Comparison of ENCODE assay signal across 25 cellular contexts in the genomic region with DNA sequence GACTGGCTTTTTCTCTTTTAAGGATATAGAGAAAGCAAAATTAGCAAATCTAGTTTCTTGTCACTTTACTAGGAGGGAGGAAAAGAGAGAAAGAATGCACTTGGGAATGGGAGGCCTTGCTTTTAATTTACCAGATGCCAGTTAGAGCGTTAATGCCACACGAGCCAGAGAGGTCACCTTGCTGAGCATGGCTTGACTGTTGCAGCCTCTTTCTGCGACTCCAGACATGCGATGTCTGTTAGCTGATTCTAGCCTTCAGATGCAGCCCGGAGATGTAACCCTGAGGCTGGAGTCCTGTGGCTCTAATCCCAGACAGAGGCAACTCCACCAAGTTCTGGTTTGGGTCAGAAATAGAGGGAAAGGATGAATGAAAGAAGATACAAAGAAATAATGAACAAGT.
A peak's percentile ranks its signal among the peaks of the same experiment; 100 is the strongest.
DNase-seq lines count a peak whose midpoint lies in the region; ATAC-seq, FAIRE-seq and TF ChIP-seq lines count a peak whose summit lies in the region.
"Had no signal": no experiment of that assay in that cellular context is flagged by ENCODE, and none has a peak within 500 bp of the region (broad histone marks: within the 10 kb centered on the region; RNA-seq: fewer than 3 reads in every experiment).

No MANE protein-coding gene starts in this region.

- H3K9ac ChIP-seq in keratinocyte (ENCODE audit: control insufficient read depth, extremely low read depth, insufficient read depth, low read length) (no peak overlapping the region), skeletal muscle tissue (ENCODE audit: low read depth in 1 of 3, low read length in 3 of 3) (peak overlapping the region in 1 of 3 donors; percentile 65)

- peaks cover 43% of the 10 kb centered on the region for H3K79me2 ChIP-seq in keratinocyte (ENCODE audit: control insufficient read depth, insufficient read depth, low read length)

- H3K9me3 Mint-ChIP-seq in WTC11 (no peaks in the 10 kb centered on the region), Caco-2 (ENCODE audit: unreplicated experiment) (no peaks in the 10 kb centered on the region)
- H3K9me3 Mint-ChIP-seq: activated CD4-positive, alpha-beta memory T cell treated with anti-CD3 and anti-CD28 coated beads, Interleukin-2, amount 10 ng/mL, durations not matched to agents 7 days and 5 days; naive thymus-derived CD8-positive, alpha-beta T cell had no signal

- H3K9me1 ChIP-seq in keratinocyte (ENCODE audit: control insufficient read depth, extremely low read depth, insufficient read depth, low read length): no peaks in the 10 kb centered on the region

- peaks cover 38% of the 10 kb centered on the region for H3K4me1 ChIP-seq in keratinocyte (ENCODE audit: control insufficient read depth, extremely low read depth, insufficient read depth, low read length)
- peaks cover 27 to 50% (median 48%) of the 10 kb centered on the region in 3 donors for H3K4me1 ChIP-seq in skeletal muscle tissue (ENCODE audit: control insufficient read depth in 3 of 3, insufficient read depth in 3 of 3, low read length in 3 of 3)
- H3K4me1 ChIP-seq in Caco-2: no peaks in the 10 kb centered on the region

- CTCF ChIA-PET in WTC11 (lab: Charles Lee) (no interaction called here), Caco-2 (lab: Charles Lee) (no interaction called here)

- no peak overlapping the region for H2AFZ ChIP-seq in keratinocyte (ENCODE audit: control insufficient read depth, low read length)

- H3K36me3 ChIP-seq in keratinocyte (ENCODE audit: control insufficient read depth in 2 of 2, extremely low read depth in 1 of 2, insufficient read depth in 2 of 2, low read length in 2 of 2) (peaks cover 36 to 38% of the 10 kb centered on the region in 2 experiments), skeletal muscle tissue (ENCODE audit: control insufficient read depth in 3 of 3, insufficient read depth in 3 of 3, low read length in 3 of 3) (peaks cover 5 to 24% (median 12%) of the 10 kb centered on the region in 3 donors), Caco-2 (ENCODE audit: control insufficient read depth, insufficient read depth, low read length) (0 out of 2 replicates have a peak, but pooled peaks cover 1% of the 10 kb centered on the region)
- H3K36me3 ChIP-seq: ovary had no signal

- POLR2A ChIA-PET in WTC11 (lab: Charles Lee) (no interaction called here), Caco-2 (lab: Charles Lee) (no interaction called here)

- dilution Hi-C loops in keratinocyte (cut with MboI; ENCODE audit: extremely low pct_ligation_motif_present, low sequenced_read_pairs): no loop called here

- FAIRE-seq in keratinocyte (lab: Jason Lieb, UNC): no peak
- FAIRE-seq: TTC549 had no signal

- H3K4me2 ChIP-seq in keratinocyte (ENCODE audit: control insufficient read depth, extremely low read depth, insufficient read depth, low read depth, low read length): no peak overlapping the region

- H3K27me3 Mint-ChIP-seq in WTC11 (ENCODE audit: low read depth) (no peaks in the 10 kb centered on the region), Caco-2 (ENCODE audit: insufficient read depth, unreplicated experiment) (no peaks in the 10 kb centered on the region)
- H3K27me3 Mint-ChIP-seq: activated naive CD8-positive, alpha-beta T cell; CD4-positive, CD25-positive, alpha-beta regulatory T cell; naive thymus-derived CD8-positive, alpha-beta T cell had no signal

- H3K4me3 Mint-ChIP-seq in WTC11 (no peak overlapping the region), Caco-2 (ENCODE audit: unreplicated experiment) (no peak overlapping the region)
- H3K4me3 Mint-ChIP-seq: activated CD4-positive, alpha-beta memory T cell treated with anti-CD3 and anti-CD28 coated beads, Interleukin-2, amount 10 ng/mL, durations not matched to agents 7 days and 5 days; activated naive CD8-positive, alpha-beta T cell; CD4-positive, CD25-positive, alpha-beta regulatory T cell; naive thymus-derived CD8-positive, alpha-beta T cell had no signal

- H3K27me3 ChIP-seq in keratinocyte (ENCODE audit: control insufficient read depth, extremely low read depth, insufficient read depth, low read length): no peaks in the 10 kb centered on the region
- H3K27me3 ChIP-seq in skeletal muscle tissue (ENCODE audit: control insufficient read depth in 3 of 3, insufficient read depth in 3 of 3, low read length in 3 of 3): no peaks in the 10 kb centered on the region
- no peaks in the 10 kb centered on the region for H3K27me3 ChIP-seq in Caco-2 (replicated peaks; ENCODE audit: control insufficient read depth, insufficient read depth, low read length)
- H3K27me3 ChIP-seq: ovary had no signal

- intact Hi-C loops in Caco-2 (cut with micrococcal nuclease; ENCODE audit: unreplicated experiment): no loop called here

- H3K36me3 Mint-ChIP-seq in WTC11: peaks cover 23% of the 10 kb centered on the region
- peaks cover 30% of the 10 kb centered on the region for H3K36me3 Mint-ChIP-seq in Caco-2 (ENCODE audit: insufficient read depth, unreplicated experiment)
- H3K36me3 Mint-ChIP-seq: activated naive CD8-positive, alpha-beta T cell; CD4-positive, CD25-positive, alpha-beta regulatory T cell; naive thymus-derived CD8-positive, alpha-beta T cell had no signal

- no peak overlapping the region for H3K4me3 ChIP-seq in keratinocyte (ENCODE audit: control insufficient read depth in 2 of 3, extremely low read depth in 1 of 3, insufficient read depth in 2 of 3, low read depth in 1 of 3, low read length in 3 of 3)
- H3K4me3 ChIP-seq in skeletal muscle tissue (ENCODE audit: low read length in 3 of 3): no peak overlapping the region
- H3K4me3 ChIP-seq in Caco-2 (ENCODE audit: low read depth, low read length): no peak overlapping the region
- H3K4me3 ChIP-seq: K562, ovary, SK-N-MC had no signal

- DNase-seq in DMS 273 (lab: John Stamatoyannopoulos, UW; ENCODE audit: unreplicated experiment) (peak; percentile 32), DMS 273 treated with DMSO at 0.1 percent for 48 hours (lab: John Stamatoyannopoulos, UW) (no peak), WTC11 (ENCODE audit: low spot score) (no peak), keratinocyte (ENCODE audit: low read depth, low spot score) (no peak), Caco-2 (no peak)
- no peak for DNase-seq in stimulated activated CD4-positive, alpha-beta T cell treated with anti-CD3 and anti-CD28 coated beads, Interleukin-4, amount 100 ng/mL, for 4 hours
- DNase-seq: activated CD4-positive, alpha-beta memory T cell treated with anti-CD3 and anti-CD28 coated beads, Interleukin-2, amount 10 ng/mL, durations not matched to agents 7 days and 5 days; activated CD4-positive, alpha-beta T cell treated with anti-CD3 and anti-CD28 coated beads for 1 hour; anterior cingulate cortex; CD4-positive, CD25-positive, alpha-beta regulatory T cell; H7; naive thymus-derived CD8-positive, alpha-beta T cell; NCI-H1105; NCI-H2081; NCI-H748 treated with DMSO at 0.1 percent for 48 hours; ovary; RPMI8226; stimulated activated CD4-positive, alpha-beta T cell treated with anti-CD3 and anti-CD28 coated beads, Interleukin-2, amount 100 ng/mL, for 24 hours had no signal

- TF ChIP-seq CTCF in WTC11 (IDR thresholded peaks at IDR 0.05) (no peak), keratinocyte (optimal IDR thresholded peaks at IDR 0.05 in 1 of 3, IDR thresholded peaks at IDR 0.05 in 1 of 3, conservative IDR thresholded peaks at IDR 0.05 in 1 of 3; ENCODE audit: extremely low read depth in 1 of 3, insufficient read depth in 2 of 3, low read length in 3 of 3) (no peak), Caco-2 (IDR thresholded peaks at IDR 0.05; ENCODE audit: insufficient read depth in 1 of 2, low read depth in 1 of 2, low read length in 1 of 2, severe bottlenecking in 1 of 2, unreplicated experiment in 1 of 2) (no peak)

- H3K27ac Mint-ChIP-seq in WTC11 (peak overlapping the region; percentile 9), Caco-2 (ENCODE audit: unreplicated experiment) (no peak overlapping the region)
- H3K27ac Mint-ChIP-seq: activated CD4-positive, alpha-beta memory T cell treated with anti-CD3 and anti-CD28 coated beads, Interleukin-2, amount 10 ng/mL, durations not matched to agents 7 days and 5 days; activated naive CD8-positive, alpha-beta T cell; CD4-positive, CD25-positive, alpha-beta regulatory T cell; naive thymus-derived CD8-positive, alpha-beta T cell had no signal

- no peaks in the 10 kb centered on the region for H4K20me1 ChIP-seq in keratinocyte (ENCODE audit: control insufficient read depth, extremely low read depth, insufficient read depth, low read length)

- ATAC-seq in WTC11 (no peak), GM21529 (IDR thresholded peaks at IDR 0.05; ENCODE audit: unreplicated experiment) (no peak)
- ATAC-seq: K562; naive thymus-derived CD8-positive, alpha-beta T cell had no signal

- H3K27ac ChIP-seq in keratinocyte (ENCODE audit: control insufficient read depth, insufficient read depth, low read length) (peak overlapping the region; percentile 22), skeletal muscle tissue (ENCODE audit: low read depth, low read length) (peak overlapping the region; percentile 36)
- H3K27ac ChIP-seq: 22Rv1, ovary, SK-N-MC had no signal

- H3K4me1 Mint-ChIP-seq in WTC11: peaks cover 9% of the 10 kb centered on the region
- no peaks in the 10 kb centered on the region for H3K4me1 Mint-ChIP-seq in Caco-2 (ENCODE audit: low read depth, unreplicated experiment)
- H3K4me1 Mint-ChIP-seq: naive thymus-derived CD8-positive, alpha-beta T cell had no signal

- BruUV-seq in Caco-2 (replicated peaks; lab: Mats Ljungman, UMichigan): no TSS peak

- H3K9me3 ChIP-seq in keratinocyte (ENCODE audit: control insufficient read depth, low read depth, low read length): no peaks in the 10 kb centered on the region
- no peaks in the 10 kb centered on the region for H3K9me3 ChIP-seq in skeletal muscle tissue (ENCODE audit: control insufficient read depth in 3 of 3, low read length in 3 of 3)
- no peaks in the 10 kb centered on the region for H3K9me3 ChIP-seq in Caco-2
- H3K9me3 ChIP-seq: ovary had no signal

TF ChIP-seq in WTC11, 78 proteins besides CTCF, POLR2A, EP300 and RAD21 (continues in another document):
- TF ChIP-seq TP53 (CRISPR knock-in tag; IDR thresholded peaks at IDR 0.05) (no peak), TEAD4 (CRISPR knock-in tag; IDR thresholded peaks at IDR 0.05) (no peak)
